Comparison of ENCODE assay signal across 1 cellular context in the genomic region with DNA sequence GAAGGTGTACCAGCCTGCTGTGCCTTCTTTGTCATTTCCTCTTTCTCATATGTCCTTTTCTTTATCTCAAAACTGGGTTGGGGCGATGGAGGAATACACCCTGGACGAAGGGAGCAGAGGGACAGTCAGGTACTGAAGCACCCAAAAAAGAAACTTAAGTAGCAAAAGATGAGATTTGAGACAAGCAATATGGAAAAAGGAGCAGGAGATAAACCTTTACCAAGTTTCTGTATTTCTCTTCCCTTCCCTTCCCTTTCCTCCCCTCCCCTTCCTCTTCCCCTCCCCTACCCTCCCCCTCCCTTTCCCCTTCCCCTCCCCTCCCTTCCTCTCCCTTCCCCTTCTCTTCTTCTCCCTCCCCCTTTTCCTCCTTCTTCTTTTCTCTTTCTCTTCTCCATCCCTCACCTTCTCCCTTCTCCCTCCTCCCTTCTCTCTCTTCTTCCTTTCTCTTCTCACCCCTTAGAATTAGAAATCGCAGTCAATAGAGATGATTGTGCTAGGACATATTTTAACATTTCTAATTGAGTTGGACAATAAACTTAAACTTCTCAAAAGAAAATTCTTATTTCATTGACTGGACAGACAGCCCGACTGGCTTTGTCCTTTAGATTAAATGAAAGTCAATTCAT.
TF ChIP-seq lines count a peak whose summit lies in the region.

No MANE protein-coding gene starts in this region.

TF ChIP-seq in IMR-90, 13 proteins besides CTCF, POLR2A, EP300 and RAD21:
- no peak for TF ChIP-seq NFE2L2 (IDR thresholded peaks at IDR 0.05; ENCODE audit: low read depth, low read length)
- no peak for TF ChIP-seq BHLHE40 (IDR thresholded peaks at IDR 0.05; ENCODE audit: low read depth, low read length)
- no peak for TF ChIP-seq ELK1 (IDR thresholded peaks at IDR 0.05; ENCODE audit: borderline replicate concordance, low read depth, low read length)
- no peak for TF ChIP-seq MAFK (IDR thresholded peaks at IDR 0.05; ENCODE audit: low read depth, low read length)
- no peak for TF ChIP-seq FOS (IDR thresholded peaks at IDR 0.05; ENCODE audit: low read depth, low read length)
- no peak for TF ChIP-seq CEBPB (IDR thresholded peaks at IDR 0.05; ENCODE audit: low read depth, low read length)
- TF ChIP-seq, protein P1, sequence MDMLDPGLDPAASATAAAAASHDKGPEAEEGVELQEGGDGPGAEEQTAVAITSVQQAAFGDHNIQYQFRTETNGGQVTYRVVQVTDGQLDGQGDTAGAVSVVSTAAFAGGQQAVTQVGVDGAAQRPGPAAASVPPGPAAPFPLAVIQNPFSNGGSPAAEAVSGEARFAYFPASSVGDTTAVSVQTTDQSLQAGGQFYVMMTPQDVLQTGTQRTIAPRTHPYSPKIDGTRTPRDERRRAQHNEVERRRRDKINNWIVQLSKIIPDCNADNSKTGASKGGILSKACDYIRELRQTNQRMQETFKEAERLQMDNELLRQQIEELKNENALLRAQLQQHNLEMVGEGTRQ (IDR thresholded peaks at IDR 0.05; ENCODE audit: low read depth, low read length): no peak
- no peak for TF ChIP-seq MAZ (IDR thresholded peaks at IDR 0.05; ENCODE audit: borderline replicate concordance, low read depth, low read length)
- TF ChIP-seq SMC3 (IDR thresholded peaks at IDR 0.05; ENCODE audit: low read depth, low read length): no peak
- no peak for TF ChIP-seq RFX5 (IDR thresholded peaks at IDR 0.05; ENCODE audit: low read depth, low read length)
- no peak for TF ChIP-seq CHD1 (IDR thresholded peaks at IDR 0.05; ENCODE audit: low read depth, low read length)
- TF ChIP-seq RCOR1 (IDR thresholded peaks at IDR 0.05; ENCODE audit: insufficient replicate concordance, low read length): no peak
- TF ChIP-seq MXI1 (IDR thresholded peaks at IDR 0.05; ENCODE audit: borderline replicate concordance, low read depth, low read length): no peak
